9 cellular contexts compared by ENCODE assay signal in genomic region chr2:101516833-101517690, GRCh38. TPM values are rescaled to one million over a fixed set of nuclear protein-coding genes. Genes with fewer than 3 reads are reported as not detected.
A peak's percentile ranks its signal among the peaks of the same experiment; 100 is the strongest.
DNase-seq lines count a peak whose midpoint lies in the region; ATAC-seq and TF ChIP-seq lines count a peak whose summit lies in the region.
"Had no signal": no experiment of that assay in that cellular context is flagged by ENCODE, and none has a peak within 500 bp of the region (broad histone marks: within the 10 kb centered on the region; RNA-seq: fewer than 3 reads in every experiment).

No MANE protein-coding gene starts in this region.

- peaks cover 3% of the 10 kb centered on the region for H3K36me3 Mint-ChIP-seq in activated naive CD4-positive, alpha-beta T cell treated with anti-CD3 and anti-CD28 coated beads, Interleukin-2, amount 50 U/mL, for 24 hours
- H3K36me3 Mint-ChIP-seq in T-helper 17 cell (ENCODE audit: low read depth) (no peaks in the 10 kb centered on the region), type B pancreatic cell (no peaks in the 10 kb centered on the region)

- H3K9me3 ChIP-seq in T-helper 17 cell (ENCODE audit: control insufficient read depth, low read length, poor library complexity, severe bottlenecking) = no peaks in the 10 kb centered on the region

- peak overlapping the region; percentile 79 for H3K27ac Mint-ChIP-seq in activated naive CD4-positive, alpha-beta T cell treated with anti-CD3 and anti-CD28 coated beads, Interleukin-2, amount 50 U/mL, for 24 hours
- no peak overlapping the region for H3K27ac Mint-ChIP-seq in T-helper 17 cell
- H3K27ac Mint-ChIP-seq in type B pancreatic cell = peak overlapping the region; percentile 50

- DNase-seq in activated naive CD4-positive, alpha-beta T cell treated with anti-CD3 and anti-CD28 coated beads, Interleukin-2, amount 50 U/mL, for 16 hours = no peak
- DNase-seq in T-helper 17 cell = no peak
- DNase-seq in fibroblast of the aortic adventitia (ENCODE audit: low read depth) = peak; percentile 93
- no peak for DNase-seq in type B pancreatic cell (ENCODE audit: extremely low spot score, unreplicated experiment)
- no peak for DNase-seq in NCI-H2029 (lab: John Stamatoyannopoulos, UW)
- no peak for DNase-seq in NCI-H748 (lab: John Stamatoyannopoulos, UW; ENCODE audit: unreplicated experiment)
- DNase-seq: NCI-H187 treated with DMSO at 0.1 percent for 48 hours had no signal

- no peak overlapping the region for H3K4me3 ChIP-seq in fibroblast of the aortic adventitia (ENCODE audit: low read depth, low read length)

- no peak overlapping the region for H3K4me3 Mint-ChIP-seq in activated naive CD4-positive, alpha-beta T cell treated with anti-CD3 and anti-CD28 coated beads, Interleukin-2, amount 50 U/mL, for 24 hours
- no peak overlapping the region for H3K4me3 Mint-ChIP-seq in T-helper 17 cell
- peak overlapping the region; percentile 33 for H3K4me3 Mint-ChIP-seq in type B pancreatic cell

- ATAC-seq in T-helper 17 cell (peak; percentile 56), GM19351 (IDR thresholded peaks at IDR 0.05; ENCODE audit: unreplicated experiment) (no peak)

- TF ChIP-seq CTCF in fibroblast of the aortic adventitia (IDR thresholded peaks at IDR 0.05; ENCODE audit: insufficient read depth, low read length) = peak; percentile 8
- TF ChIP-seq CTCF in type B pancreatic cell (conservative IDR thresholded peaks at IDR 0.05) = no peak

- H3K4me1 Mint-ChIP-seq in activated naive CD4-positive, alpha-beta T cell treated with anti-CD3 and anti-CD28 coated beads, Interleukin-2, amount 50 U/mL, for 24 hours = peaks cover 49% of the 10 kb centered on the region
- H3K4me1 Mint-ChIP-seq in T-helper 17 cell (peaks cover 14% of the 10 kb centered on the region), type B pancreatic cell (ENCODE audit: unreplicated experiment) (peaks cover 37% of the 10 kb centered on the region)

- H3K9me3 Mint-ChIP-seq in activated naive CD4-positive, alpha-beta T cell treated with anti-CD3 and anti-CD28 coated beads, Interleukin-2, amount 50 U/mL, for 24 hours = peaks cover 11% of the 10 kb centered on the region
- H3K9me3 Mint-ChIP-seq in type B pancreatic cell = peaks cover 10% of the 10 kb centered on the region

- no peaks in the 10 kb centered on the region for H3K27me3 Mint-ChIP-seq in activated naive CD4-positive, alpha-beta T cell treated with anti-CD3 and anti-CD28 coated beads, Interleukin-2, amount 50 U/mL, for 24 hours
- H3K27me3 Mint-ChIP-seq in T-helper 17 cell (no peaks in the 10 kb centered on the region), type B pancreatic cell (peaks cover 8% of the 10 kb centered on the region)

RNA-seq across cellular contexts. Expression of gene RFX8, which starts 42.1 kb away (rescaled TPM):
- total RNA-seq in T-helper 17 cell (under 1 TPM in 1 of 2 donors, not detected in 1; 0.44 TPM), fibroblast of the aortic adventitia (ENCODE audit: low replicate concordance) (5.3 and 24.1 TPM in 2 replicates), type B pancreatic cell (ENCODE audit: low replicate concordance) (1.1 TPM in 1 of 2 replicates, not detected in the other)
